ENCODE assay signal across 19 cellular contexts in genomic region chr1:242525769-242526168, GRCh38. TPM values are rescaled to one million over a fixed set of nuclear protein-coding genes. Genes with fewer than 3 reads are reported as not detected.
DNase-seq lines count a peak whose midpoint lies in the region; ATAC-seq and TF ChIP-seq lines count a peak whose summit lies in the region.
"Had no signal": no experiment of that assay in that cellular context is flagged by ENCODE, and none has a peak within 500 bp of the region (broad histone marks: within the 10 kb centered on the region; RNA-seq: fewer than 3 reads in every experiment).

No MANE protein-coding gene starts in this region.

- no peak for ATAC-seq in T-cell (replicated peaks in 1 of 4)
- ATAC-seq: Right ventricle myocardium inferior had no signal

- H3K36me3 Mint-ChIP-seq in activated naive CD4-positive, alpha-beta T cell treated with anti-CD3 and anti-CD28 coated beads, Interleukin-2, amount 50 U/mL, for 24 hours, result no peaks in the 10 kb centered on the region
- no peaks in the 10 kb centered on the region for H3K36me3 Mint-ChIP-seq in T-cell
- H3K36me3 Mint-ChIP-seq in progenitor cell of endocrine pancreas (ENCODE audit: insufficient read depth), result no peaks in the 10 kb centered on the region

- no peaks in the 10 kb centered on the region for H4K20me1 ChIP-seq in hepatocyte (ENCODE audit: insufficient read depth, poor library complexity, severe bottlenecking)

- peak overlapping the region; percentile 99 for H3K4me2 ChIP-seq in hepatocyte

- no peak overlapping the region for H3K27ac Mint-ChIP-seq in activated naive CD4-positive, alpha-beta T cell treated with anti-CD3 and anti-CD28 coated beads, Interleukin-2, amount 50 U/mL, for 24 hours
- H3K27ac Mint-ChIP-seq in T-cell, result no peak overlapping the region
- H3K27ac Mint-ChIP-seq in progenitor cell of endocrine pancreas, result no peak overlapping the region
- H3K27ac Mint-ChIP-seq: activated T-cell treated with anti-CD3 and anti-CD28 coated beads, Interleukin-2, amount 50 U/mL, for 24 hours had no signal

- no peaks in the 10 kb centered on the region for H3K9me2 ChIP-seq in hepatocyte (replicated peaks; ENCODE audit: insufficient read depth)

- no peak for DNase-seq in activated naive CD4-positive, alpha-beta T cell treated with Interleukin-2 at 50 U/mL for 16 hours
- no peak for DNase-seq in T-cell
- no peak for DNase-seq in hepatocyte (ENCODE audit: low spot score)
- DNase-seq in progenitor cell of endocrine pancreas (ENCODE audit: low spot score, unreplicated experiment), result no peak
- DNase-seq in stimulated activated CD4-positive, alpha-beta T cell treated with anti-CD3 and anti-CD28 coated beads, Interleukin-12 subunit alpha, Interleukin-12 subunit beta, amount 100 ng/mL, for 4 hours, result no peak
- no peak for DNase-seq in HK-2 (ENCODE audit: unreplicated experiment)
- DNase-seq in lower leg skin (ENCODE audit: low spot score in 2 of 2), result no peak
- DNase-seq: activated CD4-positive, alpha-beta T cell treated with anti-CD3 and anti-CD28 coated beads for 4 hours; activated T-cell treated with anti-CD3 and anti-CD28 coated beads, Interleukin-2, amount 50 U/mL, for 24 hours; adrenal gland; islet precursor cell; mesendoderm; stimulated activated naive CD4-positive, alpha-beta T cell treated with Interleukin-2 at 50 U/mL for 16 hours; T1000 had no signal

- H3K4me1 Mint-ChIP-seq in activated naive CD4-positive, alpha-beta T cell treated with anti-CD3 and anti-CD28 coated beads, Interleukin-2, amount 50 U/mL, for 24 hours, result peaks cover 7% of the 10 kb centered on the region
- peaks cover 0 to 18% (median 15%) of the 10 kb centered on the region in 3 donors for H3K4me1 Mint-ChIP-seq in T-cell
- peaks cover 9% of the 10 kb centered on the region for H3K4me1 Mint-ChIP-seq in progenitor cell of endocrine pancreas (ENCODE audit: low read depth)

- TF ChIP-seq CTCF in hepatocyte (IDR thresholded peaks at IDR 0.05; ENCODE audit: poor library complexity) (no peak), progenitor cell of endocrine pancreas (IDR thresholded peaks at IDR 0.05; ENCODE audit: unreplicated experiment) (no peak), lower leg skin (IDR thresholded peaks at IDR 0.05) (no peak)

- CTCF ChIA-PET in T-cell (lab: Charles Lee), result no interaction called here

- peaks cover 13% of the 10 kb centered on the region for H3K4me1 ChIP-seq in hepatocyte (ENCODE audit: insufficient read depth)

- H3K27ac ChIP-seq in hepatocyte, result no peak overlapping the region
- H3K27ac ChIP-seq: adrenal gland, vagina had no signal

- H3K4me3 Mint-ChIP-seq in activated naive CD4-positive, alpha-beta T cell treated with anti-CD3 and anti-CD28 coated beads, Interleukin-2, amount 50 U/mL, for 24 hours, result peak overlapping the region; percentile 31
- H3K4me3 Mint-ChIP-seq in T-cell, result peak overlapping the region; percentile 22 to 74 (median 49)
- peak overlapping the region; percentile 81 for H3K4me3 Mint-ChIP-seq in progenitor cell of endocrine pancreas (ENCODE audit: low read depth)

- POLR2A ChIA-PET in T-cell (lab: Charles Lee), result no interaction called here

- TF ChIP-seq POLR2A in lower leg skin (IDR thresholded peaks at IDR 0.05), result no peak

- H2AFZ ChIP-seq in hepatocyte, result no peak overlapping the region

- H3K79me2 ChIP-seq in hepatocyte, result no peaks in the 10 kb centered on the region

- no peaks in the 10 kb centered on the region for H3K9me3 ChIP-seq in hepatocyte (ENCODE audit: low read depth)
- H3K9me3 ChIP-seq: adrenal gland, vagina had no signal

- intact Hi-C loops in lower leg skin (cut with DNase I; ENCODE audit: low total_unique reads), result no loop called here

- no peaks in the 10 kb centered on the region for H3K9me3 Mint-ChIP-seq in activated naive CD4-positive, alpha-beta T cell treated with anti-CD3 and anti-CD28 coated beads, Interleukin-2, amount 50 U/mL, for 24 hours
- H3K9me3 Mint-ChIP-seq in T-cell, result no peaks in the 10 kb centered on the region
- H3K9me3 Mint-ChIP-seq in progenitor cell of endocrine pancreas (ENCODE audit: low read depth), result no peaks in the 10 kb centered on the region
- H3K9me3 Mint-ChIP-seq: activated T-cell treated with anti-CD3 and anti-CD28 coated beads, Interleukin-2, amount 50 U/mL, for 24 hours had no signal

- WGBS in hepatocyte (ENCODE audit: low lambda C conversion rate, missing lambda C conversion rate), result 68% methylated on average over 2 of the region's 2 CpGs
- WGBS in lower leg skin, 2 donors, result 79 to 86% methylated on average over 2 of the region's 2 CpGs

- peaks cover 67% of the 10 kb centered on the region for H3K27me3 ChIP-seq in hepatocyte
- H3K27me3 ChIP-seq: vagina had no signal

- H3K27me3 Mint-ChIP-seq in activated naive CD4-positive, alpha-beta T cell treated with anti-CD3 and anti-CD28 coated beads, Interleukin-2, amount 50 U/mL, for 24 hours, result peaks cover 33% of the 10 kb centered on the region
- H3K27me3 Mint-ChIP-seq in T-cell (peaks cover 44 to 51% of the 10 kb centered on the region in 2 donors), progenitor cell of endocrine pancreas (peaks cover 53% of the 10 kb centered on the region)

- no peak overlapping the region for H3K4me3 ChIP-seq in hepatocyte
- no peak overlapping the region for H3K4me3 ChIP-seq in lower leg skin (ENCODE audit: low read depth, poor library complexity, severe bottlenecking)

- no peaks in the 10 kb centered on the region for H3K36me3 ChIP-seq in hepatocyte (replicated peaks; ENCODE audit: insufficient read depth, low read depth)
- H3K36me3 ChIP-seq: adrenal gland, vagina had no signal

RNA-seq across cellular contexts. Expression of gene PLD5, which starts 1.3 kb away (rescaled TPM):
- total RNA-seq in T-cell (not detected), hepatocyte (0.33 and 0.60 TPM in 2 replicates), progenitor cell of endocrine pancreas (1.0 and 3.0 TPM in 2 replicates), lower leg skin (under 1 TPM in 3 of 4 donors, not detected in 1; 0.17 to 0.32 (median 0.25) TPM)
- polyA plus RNA-seq in hepatocyte, result 0.19 and 0.58 TPM in 2 replicates
- total RNA-seq: chondrocyte, Right ventricle myocardium inferior had no signal
- polyA plus RNA-seq: AG04450 had no signal

Comparison
In these comparisons a context has a peak if more than half of its experiments do, and no peak if none do; other contexts are left out.
1. H3K4me3 Mint-ChIP-seq: peak in every context shown above with its lines; median percentile 81 in progenitor cell of endocrine pancreas; 49 in T-cell; 31 in activated naive CD4-positive, alpha-beta T cell treated with anti-CD3 and anti-CD28 coated beads, Interleukin-2, amount 50 U/mL, for 24 hours.